In genomic region chr18:22899421-22899820, GRCh38 we compare ENCODE assay signal across 38 cellular contexts.
"Had no signal": no experiment of that assay in that cellular context is flagged by ENCODE, and none has a peak within 500 bp of the region (broad histone marks: within the 10 kb centered on the region; RNA-seq: fewer than 3 reads in every experiment).

No MANE protein-coding gene starts in this region.

- H3K27me3 Mint-ChIP-seq: activated B cell treated with CpG ODN at 0.5 μM for 24 hours had no signal

- H3K27ac ChIP-seq: adrenal gland, body of pancreas, brain microvascular endothelial cell, breast epithelium, VCaP had no signal

- H3K36me3 Mint-ChIP-seq: activated naive CD8-positive, alpha-beta T cell treated with anti-CD3 and anti-CD28 coated beads for 36 hours had no signal

- H3K9me3 Mint-ChIP-seq: activated T-helper 17 cell treated with anti-CD3 and anti-CD28 coated beads, Interleukin-2, amount 50 U/mL, for 72 hours had no signal

- H3K36me3 ChIP-seq: adrenal gland, brain microvascular endothelial cell, breast epithelium, cardiac muscle cell had no signal

- H3K4me1 Mint-ChIP-seq: activated B cell treated with CpG ODN at 0.5 μM for 24 hours; activated CD4-positive, alpha-beta T cell treated with anti-CD3 and anti-CD28 coated beads, Interleukin-2, amount 10 ng/mL, durations not matched to agents 24 days and 14 days; activated naive CD8-positive, alpha-beta T cell treated with anti-CD3 and anti-CD28 coated beads for 36 hours; activated T-helper 17 cell treated with anti-CD3 and anti-CD28 coated beads, Interleukin-2, amount 50 U/mL, for 72 hours; central memory CD8-positive, alpha-beta T cell had no signal

- H3K27me3 ChIP-seq: adrenal gland, body of pancreas, brain microvascular endothelial cell, breast epithelium, cardiac muscle cell had no signal

- H3K4me3 ChIP-seq: adrenal gland, body of pancreas, breast epithelium, cardiac muscle cell had no signal

- H3K9me3 ChIP-seq: adrenal gland, body of pancreas, breast epithelium had no signal

- ATAC-seq: activated CD8-positive, alpha-beta T cell treated with anti-CD3 and anti-CD28 coated beads for 36 hours; activated naive CD4-positive, alpha-beta T cell treated with anti-CD3 and anti-CD28 coated beads, Interleukin-2, amount 50 U/mL, for 72 hours; activated T-cell treated with anti-CD3 and anti-CD28 coated beads, Interleukin-2, amount 50 U/mL, for 4 hours; activated T-cell treated with anti-CD3 and anti-CD28 coated beads, Interleukin-2, amount 50 U/mL, for 72 hours; activated T-helper 17 cell treated with anti-CD3 and anti-CD28 coated beads, Interleukin-2, amount 50 U/mL, for 72 hours; body of pancreas had no signal

- H3K27ac Mint-ChIP-seq: activated B cell treated with CpG ODN at 0.5 μM for 24 hours; activated CD4-positive, alpha-beta memory T cell treated with anti-CD3 and anti-CD28 coated beads for 36 hours; activated CD4-positive, alpha-beta T cell treated with anti-CD3 and anti-CD28 coated beads, Interleukin-2, amount 10 ng/mL, durations not matched to agents 24 days and 14 days; activated CD8-positive, alpha-beta T cell treated with anti-CD3 and anti-CD28 coated beads for 36 hours; activated naive CD4-positive, alpha-beta T cell treated with anti-CD3 and anti-CD28 coated beads for 36 hours; activated naive CD4-positive, alpha-beta T cell treated with anti-CD3 and anti-CD28 coated beads, Interleukin-2, amount 50 U/mL, for 72 hours; activated naive CD8-positive, alpha-beta T cell treated with anti-CD3 and anti-CD28 coated beads for 36 hours; activated T-cell treated with anti-CD3 and anti-CD28 coated beads, Interleukin-2, amount 50 U/mL, for 72 hours; activated T-helper 1 cell treated with anti-CD3 and anti-CD28 coated beads, Interleukin-12 subunit alpha, Interleukin-12 subunit beta, Interleukin-2, Interleukin-4 antibody, amounts not matched to agents 30 ng/mL and 10 ng/mL and 1 ng/mL, durations not matched to agents 14 hours and 24 hours and 36 hours; activated T-helper 17 cell treated with anti-CD3 and anti-CD28 coated beads, Interleukin-2, amount 50 U/mL, for 72 hours; T-helper 1 cell treated with Interleukin-12 subunit alpha and Interleukin-12 subunit beta and Interleukin-4 antibody, amounts not matched to agents 30 μg/mL and 1 μg/mL, for 36 hours; T-helper 2 cell treated with Interferon-gamma antibody and Interleukin-4, amounts not matched to agents 5 μg/mL and 100 μg/mL, for 36 hours had no signal

- DNase-seq: activated B cell treated with CpG ODN at 0.5 μM for 24 hours; activated CD4-positive, alpha-beta memory T cell treated with anti-CD3 and anti-CD28 coated beads for 36 hours; activated CD4-positive, alpha-beta T cell treated with anti-CD3 and anti-CD28 coated beads for 4 hours; activated CD4-positive, alpha-beta T cell treated with anti-CD3 and anti-CD28 coated beads, Interleukin-2, amount 10 ng/mL, durations not matched to agents 24 days and 14 days; activated CD4-positive, alpha-beta T cell treated with anti-CD3 and anti-CD28 coated beads, Interleukin-2, amount 50 U/mL, for 1 hour; activated CD4-positive, alpha-beta T cell treated with anti-CD3 and anti-CD28 coated beads, Interleukin-2, amount 50 U/mL, for 4 hours; activated CD4-positive, CD25-positive, alpha-beta regulatory T cell treated with anti-CD3 and anti-CD28 coated beads, Interleukin-2, amount 50 U/mL, for 72 hours; activated CD8-positive, alpha-beta memory T cell treated with anti-CD3 and anti-CD28 coated beads, Interleukin-2, amount 50 U/mL, for 4 hours; activated CD8-positive, alpha-beta T cell treated with anti-CD3 and anti-CD28 coated beads for 36 hours; activated effector memory CD4-positive, alpha-beta T cell treated with anti-CD3 and anti-CD28 coated beads, Interleukin-2, amount 50 U/mL, for 16 hours; activated gamma-delta T cell treated with Interleukin-2 at 50 U/mL for 16 hours; activated naive CD4-positive, alpha-beta T cell; activated naive CD4-positive, alpha-beta T cell treated with anti-CD3 and anti-CD28 coated beads for 36 hours; activated naive CD4-positive, alpha-beta T cell treated with anti-CD3 and anti-CD28 coated beads, Interleukin-2, amount 50 U/mL, for 16 hours; activated naive CD8-positive, alpha-beta T cell treated with anti-CD3 and anti-CD28 coated beads for 36 hours; activated T-cell treated with anti-CD3 and anti-CD28 coated beads for 4 hours; activated T-cell treated with anti-CD3 and anti-CD28 coated beads, Interleukin-2, amount 50 U/mL, for 1 hour; activated T-cell treated with anti-CD3 and anti-CD28 coated beads, Interleukin-2, amount 50 U/mL, for 4 hours; activated T-cell treated with anti-CD3 and anti-CD28 coated beads, Interleukin-2, amount 50 U/mL, for 72 hours; adrenal gland; amniotic stem cell; aorta; body of pancreas; brain microvascular endothelial cell; caudate nucleus; cerebellar nuclear complex; T-helper 1 cell; T-helper 2 cell; T-helper 9 cell had no signal

- H3K4me3 Mint-ChIP-seq: activated B cell treated with CpG ODN at 0.5 μM for 24 hours; activated CD4-positive, alpha-beta memory T cell treated with anti-CD3 and anti-CD28 coated beads for 36 hours; activated CD4-positive, alpha-beta T cell treated with anti-CD3 and anti-CD28 coated beads, Interleukin-2, amount 10 ng/mL, durations not matched to agents 24 days and 14 days; activated CD8-positive, alpha-beta T cell treated with anti-CD3 and anti-CD28 coated beads for 36 hours; activated naive CD4-positive, alpha-beta T cell treated with anti-CD3 and anti-CD28 coated beads for 36 hours; activated naive CD8-positive, alpha-beta T cell treated with anti-CD3 and anti-CD28 coated beads for 36 hours; activated T-cell treated with anti-CD3 and anti-CD28 coated beads, Interleukin-2, amount 50 U/mL, for 4 hours; activated T-cell treated with anti-CD3 and anti-CD28 coated beads, Interleukin-2, amount 50 U/mL, for 72 hours; activated T-helper 1 cell treated with anti-CD3 and anti-CD28 coated beads, Interleukin-12 subunit alpha, Interleukin-12 subunit beta, Interleukin-2, Interleukin-4 antibody, amounts not matched to agents 30 ng/mL and 10 ng/mL and 1 ng/mL, durations not matched to agents 14 hours and 24 hours and 36 hours; activated T-helper 17 cell treated with anti-CD3 and anti-CD28 coated beads, Interleukin-2, amount 50 U/mL, for 72 hours; central memory CD8-positive, alpha-beta T cell; T-helper 1 cell treated with Interleukin-12 subunit alpha and Interleukin-12 subunit beta and Interleukin-4 antibody, amounts not matched to agents 30 μg/mL and 1 μg/mL, for 36 hours; T-helper 2 cell treated with Interferon-gamma antibody and Interleukin-4, amounts not matched to agents 5 μg/mL and 100 μg/mL, for 36 hours had no signal

- H3K4me1 ChIP-seq: adrenal gland, breast epithelium had no signal
